ENCODE assay signal across 24 cellular contexts in genomic region chr6:52124126-52125121, GRCh38. TPM values are rescaled to one million over a fixed set of nuclear protein-coding genes. Genes with fewer than 3 reads are reported as not detected.
"Had no signal": no experiment of that assay in that cellular context is flagged by ENCODE, and none has a peak within 500 bp of the region (broad histone marks: within the 10 kb centered on the region; RNA-seq: fewer than 3 reads in every experiment).

No MANE protein-coding gene starts in this region.

- H3K4me3 Mint-ChIP-seq: activated naive CD4-positive, alpha-beta T cell treated with anti-CD3 and anti-CD28 coated beads for 36 hours; activated naive CD8-positive, alpha-beta T cell treated with anti-CD3 and anti-CD28 coated beads, Interleukin-2, amount 50 U/mL, for 24 hours; activated T-helper 17 cell treated with anti-CD3 and anti-CD28 coated beads, Interleukin-2, amount 50 U/mL, for 72 hours; naive B cell had no signal

- FAIRE-seq: colon, endometrium, small intestine had no signal

- H3K36me3 Mint-ChIP-seq: naive B cell had no signal

- H3K4me3 ChIP-seq: ascending aorta, cardiac muscle cell had no signal

- H3K4me1 Mint-ChIP-seq: activated T-helper 17 cell treated with anti-CD3 and anti-CD28 coated beads, Interleukin-2, amount 50 U/mL, for 72 hours; naive B cell had no signal

- ATAC-seq: activated naive CD8-positive, alpha-beta T cell treated with anti-CD3 and anti-CD28 coated beads, Interleukin-2, amount 50 U/mL, for 24 hours; esophagus mucosa; left cardiac atrium; right cardiac atrium; SK-N-SH treated with all-trans-retinoic acid at 6 μM for 48 hours had no signal

- H3K27ac ChIP-seq: ascending aorta, cardiac muscle cell had no signal

- H3K36me3 ChIP-seq: ascending aorta, cardiac muscle cell had no signal

- H3K9me3 Mint-ChIP-seq: activated T-helper 17 cell treated with anti-CD3 and anti-CD28 coated beads, Interleukin-2, amount 50 U/mL, for 72 hours had no signal

- H3K27ac Mint-ChIP-seq: activated naive CD4-positive, alpha-beta T cell treated with anti-CD3 and anti-CD28 coated beads for 36 hours; activated T-helper 17 cell treated with anti-CD3 and anti-CD28 coated beads, Interleukin-2, amount 50 U/mL, for 72 hours; naive B cell had no signal

- H3K9me3 ChIP-seq: ascending aorta had no signal

- H3K4me1 ChIP-seq: ascending aorta had no signal

- H3K27me3 ChIP-seq: ascending aorta, cardiac muscle cell had no signal

- DNase-seq: activated CD4-positive, alpha-beta T cell treated with anti-CD3 and anti-CD28 coated beads, Interleukin-2, amount 50 U/mL, for 4 hours; activated CD4-positive, CD25-positive, alpha-beta regulatory T cell treated with anti-CD3 and anti-CD28 coated beads, Interleukin-2, amount 50 U/mL, for 72 hours; activated naive CD4-positive, alpha-beta T cell treated with anti-CD3 and anti-CD28 coated beads for 36 hours; activated naive CD8-positive, alpha-beta T cell treated with anti-CD3 and anti-CD28 coated beads, Interleukin-2, amount 50 U/mL, for 24 hours; activated T-cell treated with anti-CD3 and anti-CD28 coated beads for 4 hours; left cardiac atrium; naive B cell; right cardiac atrium; small intestine; stimulated activated CD4-positive, alpha-beta T cell treated with anti-CD3 and anti-CD28 coated beads, Interleukin-4, amount 100 ng/mL, for 4 hours; stimulated activated CD8-positive, alpha-beta memory T cell treated with anti-CD3 and anti-CD28 coated beads, Interleukin-4, amount 100 ng/mL, for 48 hours; stimulated activated naive CD8-positive, alpha-beta T cell treated with anti-CD3 and anti-CD28 coated beads, Interleukin-15, Interleukin-2, amounts not matched to agents 100 U/mL and 50 U/mL, for 24 hours; T-helper 1 cell; T1000; trophoblast cell had no signal

RNA-seq across cellular contexts. Expression of gene PKHD1, which starts 37.0 kb away (rescaled TPM):
- total RNA-seq: activated naive CD4-positive, alpha-beta T cell treated with anti-CD3 and anti-CD28 coated beads for 36 hours; ascending aorta; cardiac muscle cell; left cardiac atrium; lung microvascular endothelial cell; posterior vena cava had no signal
- polyA plus RNA-seq: cardiac muscle cell had no signal
